ENCODE assay signal across 1 cellular context in genomic region chr17:75753514-75754377, GRCh38.
TF ChIP-seq lines count a peak whose summit lies in the region.

No MANE protein-coding gene starts in this region.

TF ChIP-seq in K562, 482 proteins besides CTCF, POLR2A, EP300 and RAD21 (continued from another document and continues in another):
- TF ChIP-seq ZNF740 (CRISPR knock-in tag; IDR thresholded peaks at IDR 0.05) (no peak; the same call in 1 of the 2 replicates), ZNF740 (tag; IDR thresholded peaks at IDR 0.05) (no peak), SUPT5H (IDR thresholded peaks at IDR 0.05) (peak; percentile 40; the same call in 1 of the 2 replicates), ZNF644 (tag; IDR thresholded peaks at IDR 0.05; ENCODE audit: low read depth) (peak; percentile 55; the same call in 1 of the 2 replicates), HDAC8 (tag; IDR thresholded peaks at IDR 0.05) (no peak), CREB3 (tag; conservative IDR thresholded peaks at IDR 0.05; ENCODE audit: low read depth) (no peak), CHD2 (IDR thresholded peaks at IDR 0.05; ENCODE audit: low read depth, low read length) (no peak), ZNF785 (CRISPR knock-in tag; IDR thresholded peaks at IDR 0.05) (no peak), MAFG (tag; conservative IDR thresholded peaks at IDR 0.05) (no peak), CHAMP1 (IDR thresholded peaks at IDR 0.05) (no peak), LARP7 (IDR thresholded peaks at IDR 0.05) (no peak), EGR1 (conservative IDR thresholded peaks at IDR 0.05) (0 out of 2 replicates have a peak, but pooled peaks have one; percentile 30), PHF21A (IDR thresholded peaks at IDR 0.05; ENCODE audit: borderline replicate concordance, low read depth) (no peak), HDAC2 (IDR thresholded peaks at IDR 0.05) (no peak), E2F8 (IDR thresholded peaks at IDR 0.05; ENCODE audit: low read depth, partially characterized antibody) (no peak), NFE2L1 (tag; IDR thresholded peaks at IDR 0.05; ENCODE audit: borderline replicate concordance, low read depth) (no peak), KDM2B (CRISPR knock-in tag; IDR thresholded peaks at IDR 0.05) (no peak), NCOR1 (IDR thresholded peaks at IDR 0.05) (peak; percentile 20; the same call in 1 of the 2 replicates), CC2D1A (IDR thresholded peaks at IDR 0.05) (no peak), EP400 (IDR thresholded peaks at IDR 0.05) (no peak; the same call in 1 of the 2 replicates), ZKSCAN3 (CRISPR knock-in tag; IDR thresholded peaks at IDR 0.05) (no peak), FOXA3 (CRISPR knock-in tag; conservative IDR thresholded peaks at IDR 0.05 in 1 of 2, IDR thresholded peaks at IDR 0.05 in 1 of 2) (peak in 1 of 2 experiments; percentile 83; a peak in 2 of 4 replicates), ZNF639 (CRISPR knock-in tag; conservative IDR thresholded peaks at IDR 0.05 in 1 of 2, IDR thresholded peaks at IDR 0.05 in 1 of 2) (peak in 1 of 2 experiments; percentile 52; a peak in 1 of 4 replicates), EWSR1 (IDR thresholded peaks at IDR 0.05; ENCODE audit: borderline replicate concordance, low read depth, partially characterized antibody) (no peak), POLR3G (IDR thresholded peaks at IDR 0.05; ENCODE audit: extremely low read depth, insufficient read length, insufficient replicate concordance) (no peak), SREBF2 (CRISPR knock-in tag; IDR thresholded peaks at IDR 0.05) (no peak), PREB (CRISPR knock-in tag; IDR thresholded peaks at IDR 0.05) (0 out of 2 replicates have a peak, but pooled peaks have one; percentile 78), ARID2 (IDR thresholded peaks at IDR 0.05) (no peak), KLF16 (IDR thresholded peaks at IDR 0.05) (no peak), TEAD1 (CRISPR knock-in tag; IDR thresholded peaks at IDR 0.05) (peak in 1 of 2 experiments; percentile 78; a peak in 2 of 4 replicates), EHMT2 (IDR thresholded peaks at IDR 0.05) (no peak), SAFB2 (IDR thresholded peaks at IDR 0.05; ENCODE audit: borderline replicate concordance, low read depth, low read length, severe bottlenecking) (no peak), ZNF780A (CRISPR knock-in tag; IDR thresholded peaks at IDR 0.05) (no peak), ELF2 (CRISPR knock-in tag; IDR thresholded peaks at IDR 0.05) (no peak; the same call in 1 of the 2 replicates), ZNF217 (CRISPR knock-in tag; IDR thresholded peaks at IDR 0.05) (no peak), ZNF561 (CRISPR knock-in tag; conservative IDR thresholded peaks at IDR 0.05) (0 out of 2 replicates have a peak, but pooled peaks have one; percentile 56), CBX3 (IDR thresholded peaks at IDR 0.05; ENCODE audit: borderline replicate concordance in 1 of 2, low read length in 2 of 2) (no peak), DEAF1 (CRISPR knock-in tag; IDR thresholded peaks at IDR 0.05) (no peak), NUFIP1 (IDR thresholded peaks at IDR 0.05; ENCODE audit: partially characterized antibody) (no peak), HMGXB4 (CRISPR knock-in tag; IDR thresholded peaks at IDR 0.05) (peak; percentile 74; the same call in 1 of the 2 replicates), FOXP4 (CRISPR knock-in tag; IDR thresholded peaks at IDR 0.05; ENCODE audit: borderline replicate concordance) (no peak), ELF4 (CRISPR knock-in tag; IDR thresholded peaks at IDR 0.05) (no peak), TFAM (CRISPR knock-in tag; conservative IDR thresholded peaks at IDR 0.05) (no peak), ILK (tag; IDR thresholded peaks at IDR 0.05; ENCODE audit: borderline replicate concordance, low read depth) (no peak)
